Comparison of ENCODE assay signal across 26 cellular contexts in genomic region chr2:118706844-118707243, GRCh38.
"Had no signal": no experiment of that assay in that cellular context is flagged by ENCODE, and none has a peak within 500 bp of the region (broad histone marks: within the 10 kb centered on the region; RNA-seq: fewer than 3 reads in every experiment).

No MANE protein-coding gene starts in this region.

- H3K27ac ChIP-seq: stomach, suprapubic skin, testis, thoracic aorta, thyroid gland, tibial artery, tibial nerve, transverse colon, upper lobe of left lung, upper lobe of right lung, uterus, vagina had no signal

- DNase-seq: stimulated activated CD4-positive, alpha-beta T cell treated with anti-CD3 and anti-CD28 coated beads, Interleukin-2, amount 100 ng/mL, for 48 hours; stimulated activated CD4-positive, alpha-beta T cell treated with anti-CD3 and anti-CD28 coated beads, Interleukin-4, amount 100 ng/mL, for 1 hour; stimulated activated CD4-positive, alpha-beta T cell treated with anti-CD3 and anti-CD28 coated beads, Interleukin-4, amount 100 ng/mL, for 24 hours; stimulated activated CD4-positive, alpha-beta T cell treated with anti-CD3 and anti-CD28 coated beads, Interleukin-4, amount 100 ng/mL, for 4 hours; stimulated activated CD8-positive, alpha-beta memory T cell treated with anti-CD3 and anti-CD28 coated beads, Interleukin-4, amount 100 ng/mL, for 48 hours; stimulated activated naive B cell treated with anti-CD40 and anti-IgM and Interleukin-4, amounts not matched to agents 10 μg/mL and 1 μg/mL and 100 μg/mL, for 72 hours; stimulated activated naive CD4-positive, alpha-beta T cell; stimulated activated naive CD4-positive, alpha-beta T cell treated with Interleukin-2 at 50 U/mL for 16 hours; stimulated activated naive CD8-positive, alpha-beta T cell treated with anti-CD3 and anti-CD28 coated beads, Interleukin-15, amount 100 ng/mL, for 72 hours; stimulated activated naive CD8-positive, alpha-beta T cell treated with anti-CD3 and anti-CD28 coated beads, Interleukin-15, Interleukin-2, amounts not matched to agents 100 U/mL and 50 U/mL, for 24 hours; stomach; substantia nigra; testis; thyroid gland; tibial artery; transverse colon; trophoblast cell; upper lobe of left lung; upper lobe of right lung; uterus had no signal

- ATAC-seq: stimulated activated effector memory CD8-positive, alpha-beta T cell treated with anti-CD3 and anti-CD28 coated beads, Interleukin-12 subunit alpha, Interleukin-12 subunit beta, amount 100 ng/mL, for 72 hours; stimulated activated memory B cell treated with anti-CD40 and anti-IgM and Interleukin-4, amounts not matched to agents 10 μg/mL and 1 μg/mL and 100 μg/mL, for 72 hours; stimulated activated naive B cell treated with anti-CD40 and anti-IgM and Interleukin-4, amounts not matched to agents 10 μg/mL and 1 μg/mL and 100 μg/mL, for 72 hours; stimulated activated naive CD8-positive, alpha-beta T cell treated with anti-CD3 and anti-CD28 coated beads, Interleukin-15, amount 100 ng/mL, for 72 hours; stimulated activated naive CD8-positive, alpha-beta T cell treated with anti-CD3 and anti-CD28 coated beads, Interleukin-15, Interleukin-2, amounts not matched to agents 100 U/mL and 50 U/mL, for 24 hours; upper lobe of right lung had no signal

- H3K36me3 ChIP-seq: stomach, suprapubic skin, thoracic aorta, thyroid gland, tibial artery, tibial nerve, transverse colon, upper lobe of left lung, upper lobe of right lung, uterus, vagina had no signal

- H3K9me3 ChIP-seq: suprapubic skin, testis, thoracic aorta, thyroid gland, tibial artery, transverse colon, upper lobe of left lung, upper lobe of right lung, uterus, vagina had no signal

- H3K4me3 ChIP-seq: stomach, suprapubic skin, testis, thoracic aorta, thyroid gland, tibial artery, tibial nerve, transverse colon, upper lobe of left lung, upper lobe of right lung, uterus, vagina had no signal

- H3K4me1 ChIP-seq: stomach, suprapubic skin, testis, tibial artery, tibial nerve, transverse colon, upper lobe of left lung, upper lobe of right lung, uterus, vagina had no signal

- H3K27me3 ChIP-seq: suprapubic skin, testis, thyroid gland, tibial nerve, transverse colon, upper lobe of left lung, upper lobe of right lung, uterus, vagina had no signal
